ENCODE assay signal across 8 cellular contexts in the genomic region with DNA sequence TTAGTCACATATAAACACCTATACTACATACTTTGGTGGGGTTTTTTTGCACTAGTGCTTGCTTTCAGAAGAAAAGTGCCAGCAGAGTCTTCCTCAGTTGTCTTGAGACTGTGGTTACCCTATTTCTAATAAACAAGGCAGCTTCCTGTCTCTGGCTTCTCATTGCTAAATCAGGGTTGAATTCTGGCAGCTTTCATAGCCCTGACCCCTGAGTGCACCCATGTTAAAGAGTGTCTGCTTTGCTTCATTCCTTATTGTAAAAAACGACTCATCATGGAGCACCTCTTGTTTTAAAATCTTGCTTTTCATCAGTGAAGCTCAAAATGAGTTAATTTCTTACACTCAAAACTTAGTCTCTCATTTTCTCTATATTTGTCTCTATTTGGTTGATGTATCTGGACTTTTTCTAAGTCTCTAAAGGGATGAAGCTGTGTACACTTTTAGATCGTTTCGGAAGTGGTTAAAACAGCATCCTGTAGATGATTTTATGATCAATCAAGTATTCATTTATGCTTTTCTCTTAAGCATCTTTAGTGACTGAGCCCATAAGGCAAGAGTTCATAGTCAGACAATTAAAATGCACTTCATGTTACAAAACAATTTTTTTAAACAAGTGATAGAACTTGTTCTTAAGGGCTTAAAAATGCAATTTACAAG.
DNase-seq lines count a peak whose midpoint lies in the region; ATAC-seq and TF ChIP-seq lines count a peak whose summit lies in the region.

No MANE protein-coding gene starts in this region.

- no peaks in the 10 kb centered on the region for H3K36me3 ChIP-seq in sigmoid colon

- peaks cover 4% of the 10 kb centered on the region for H3K4me1 Mint-ChIP-seq in WTC11

- H3K27me3 ChIP-seq in sigmoid colon, result no peaks in the 10 kb centered on the region

- 34 to 62% methylated on average over 3 of the region's 3 CpGs for WGBS in sigmoid colon, 2 donors

- no peak overlapping the region for H3K27ac Mint-ChIP-seq in WTC11

- peak overlapping the region in 1 of 4 donors; percentile 34 for H3K4me3 ChIP-seq in sigmoid colon

- peak overlapping the region; percentile 14 to 82 (median 76) for H3K27ac ChIP-seq in sigmoid colon

- H3K4me1 ChIP-seq in sigmoid colon, result peaks cover 0 to 49% (median 40%) of the 10 kb centered on the region in 4 donors

- CTCF ChIA-PET in WTC11 (lab: Charles Lee), result interaction anchor here (1.3 kb wide), 1 partner anchor 21 kb away, joined by 6 read pairs; no protein-coding TSS in a partner anchor

- no peak for TF ChIP-seq POLR2A in sigmoid colon (IDR thresholded peaks at IDR 0.05)

- POLR2A ChIA-PET in WTC11 (lab: Charles Lee), result no interaction called here

- no peaks in the 10 kb centered on the region for H3K9me3 ChIP-seq in sigmoid colon

- peak; percentile 66 for ATAC-seq in GM21381 (IDR thresholded peaks at IDR 0.05; ENCODE audit: unreplicated experiment)
- ATAC-seq in WTC11, result no peak

- no peak overlapping the region for H3K4me3 Mint-ChIP-seq in WTC11

- peaks cover 2% of the 10 kb centered on the region for H3K36me3 Mint-ChIP-seq in WTC11

- intact Hi-C loops in sigmoid colon (cut with DNase I), result loop anchor here (5.0 kb wide), 1 partner anchor 70 kb away; the partner anchor contains the start of gene KLF12

- TF ChIP-seq CTCF in sigmoid colon (IDR thresholded peaks at IDR 0.05), result no peak
- TF ChIP-seq CTCF in WTC11 (IDR thresholded peaks at IDR 0.05), result no peak

- TF ChIP-seq EP300 in sigmoid colon (IDR thresholded peaks at IDR 0.05), result peak in 1 of 4 donors; percentile 8

- peaks cover 13% of the 10 kb centered on the region for H3K9me3 Mint-ChIP-seq in WTC11

- H3K27me3 Mint-ChIP-seq in WTC11 (ENCODE audit: low read depth), result no peaks in the 10 kb centered on the region

- DNase-seq in GM04504 (ENCODE audit: low read depth) (peak; percentile 41), HT1080 (ENCODE audit: low read depth) (peak; percentile 20), dermis blood vessel endothelial cell (peak; percentile 23), sigmoid colon (no peak), WTC11 (ENCODE audit: low spot score) (no peak), DMS114 treated with DMSO at 0.1 percent for 48 hours (lab: John Stamatoyannopoulos, UW; ENCODE audit: unreplicated experiment) (no peak)
- DNase-seq in stimulated activated CD4-positive, alpha-beta T cell treated with anti-CD3 and anti-CD28 coated beads, Interleukin-12 subunit alpha, Interleukin-12 subunit beta, amount 100 ng/mL, for 4 hours, result no peak

TF ChIP-seq in WTC11, 78 proteins besides CTCF, POLR2A, EP300 and RAD21:
- no peak for TF ChIP-seq ARID4B (CRISPR knock-in tag; IDR thresholded peaks at IDR 0.05; ENCODE audit: borderline replicate concordance)
- TF ChIP-seq MAX (CRISPR knock-in tag; IDR thresholded peaks at IDR 0.05), result no peak
- no peak for TF ChIP-seq FOXK1 (CRISPR knock-in tag; IDR thresholded peaks at IDR 0.05)
- TF ChIP-seq ZSCAN18 (CRISPR knock-in tag; IDR thresholded peaks at IDR 0.05), result no peak
- no peak for TF ChIP-seq NR1H2 (CRISPR knock-in tag; IDR thresholded peaks at IDR 0.05)
- TF ChIP-seq FOXJ3 (CRISPR knock-in tag; IDR thresholded peaks at IDR 0.05; ENCODE audit: borderline replicate concordance), result no peak
- no peak for TF ChIP-seq SMAD3 (CRISPR knock-in tag; IDR thresholded peaks at IDR 0.05; ENCODE audit: borderline replicate concordance)

Comparison
In these comparisons a context has a peak if more than half of its experiments do, and no peak if none do; other contexts are left out.
1. DNase-seq: peak in GM04504 (single experiment), HT1080 (single experiment) and dermis blood vessel endothelial cell (single experiment); none in sigmoid colon (single experiment), WTC11 (single experiment), stimulated activated CD4-positive, alpha-beta T cell treated with anti-CD3 and anti-CD28 coated beads, Interleukin-12 subunit alpha, Interleukin-12 subunit beta, amount 100 ng/mL, for 4 hours (single experiment) and DMS114 treated with DMSO at 0.1 percent for 48 hours (single experiment).